Comparison of ENCODE assay signal across 25 cellular contexts in the genomic region with DNA sequence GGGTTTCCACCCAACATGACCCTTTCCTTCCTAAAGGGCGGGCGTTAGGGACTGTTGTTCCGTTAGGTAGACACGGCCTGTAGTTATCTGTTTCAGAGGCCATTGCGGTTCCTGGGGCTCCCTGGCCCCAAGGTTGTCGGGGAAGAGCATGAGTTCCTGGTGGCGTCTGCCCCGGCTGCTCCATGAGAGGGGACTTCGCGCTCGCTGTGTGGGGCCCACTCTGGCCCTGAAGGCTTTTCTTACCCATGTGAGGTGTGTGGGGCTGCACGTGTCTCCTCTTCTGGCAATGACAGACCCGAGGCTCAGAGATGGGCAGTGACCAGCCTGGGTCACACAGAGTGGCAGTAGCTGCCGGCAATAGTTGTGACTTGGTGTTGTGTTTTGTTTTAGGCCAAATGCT. TPM values are rescaled to one million over a fixed set of nuclear protein-coding genes. Genes with fewer than 3 reads are reported as not detected.
DNase-seq lines count a peak whose midpoint lies in the region; ATAC-seq, FAIRE-seq and TF ChIP-seq lines count a peak whose summit lies in the region.
"Had no signal": no experiment of that assay in that cellular context is flagged by ENCODE, and none has a peak within 500 bp of the region (broad histone marks: within the 10 kb centered on the region; RNA-seq: fewer than 3 reads in every experiment).

No MANE protein-coding gene starts in this region.

- peak overlapping the region; percentile 38 for H3K27ac ChIP-seq in layer of hippocampus (ENCODE audit: low read depth, low read length)
- H3K27ac ChIP-seq in spleen = peak overlapping the region in 6 of 8 donors; percentile 22 to 86 (median 72)
- H3K27ac ChIP-seq: prostate gland had no signal

- H3K27me3 Mint-ChIP-seq in activated T-cell treated with anti-CD3 and anti-CD28 coated beads, Interleukin-2, amount 50 U/mL, for 24 hours = no peaks in the 10 kb centered on the region
- no peaks in the 10 kb centered on the region for H3K27me3 Mint-ChIP-seq in T-helper 17 cell
- H3K27me3 Mint-ChIP-seq: central memory CD8-positive, alpha-beta T cell had no signal

- H3K27me3 ChIP-seq in layer of hippocampus (ENCODE audit: control insufficient read depth, insufficient read depth, low read length) = no peaks in the 10 kb centered on the region
- no peaks in the 10 kb centered on the region for H3K27me3 ChIP-seq in spleen (replicated peaks in 1 of 7)
- H3K27me3 ChIP-seq: dorsolateral prefrontal cortex, tibial nerve had no signal

- H3K27ac Mint-ChIP-seq in activated T-cell treated with anti-CD3 and anti-CD28 coated beads, Interleukin-2, amount 50 U/mL, for 24 hours = peak overlapping the region; percentile 85
- peak overlapping the region; percentile 54 for H3K27ac Mint-ChIP-seq in T-helper 17 cell

- WGBS in spleen, 5 donors = 65 to 82% (median 74%) methylated on average over 9 to 14 of the region's 14 CpGs

- no peak for DNase-seq in activated T-cell treated with anti-CD3 and anti-CD28 coated beads, Interleukin-2, amount 50 U/mL, for 24 hours
- no peak for DNase-seq in activated T-cell treated with anti-CD3 and anti-CD28 coated beads for 4 hours
- no peak for DNase-seq in T-helper 17 cell
- peak; percentile 71 for DNase-seq in spleen
- DNase-seq in GM12891 (ENCODE audit: insufficient read length, low spot score) = no peak
- no peak for DNase-seq in DMS 273 treated with DMSO at 0.1 percent for 48 hours (lab: John Stamatoyannopoulos, UW)
- DNase-seq: 8988T; activated CD4-positive, alpha-beta T cell treated with anti-CD3 and anti-CD28 coated beads for 4 hours; activated CD8-positive, alpha-beta memory T cell treated with anti-CD3 and anti-CD28 coated beads, Interleukin-2, amount 50 U/mL, for 48 hours; activated gamma-delta T cell treated with Interleukin-2 at 50 U/mL for 16 hours; dorsolateral prefrontal cortex; left cardiac atrium; NCI-H1092 treated with DMSO at 0.1 percent for 48 hours; NCI-H2081 treated with DMSO at 0.1 percent for 48 hours; stimulated activated CD4-positive, alpha-beta T cell treated with anti-CD3 and anti-CD28 coated beads, Interleukin-2, amount 100 ng/mL, for 24 hours; stimulated activated naive CD4-positive, alpha-beta T cell had no signal

- no peak for ATAC-seq in T-helper 17 cell
- ATAC-seq in GM18861 (IDR thresholded peaks at IDR 0.05; ENCODE audit: unreplicated experiment) = no peak

- peaks cover 46% of the 10 kb centered on the region for H3K4me1 Mint-ChIP-seq in activated T-cell treated with anti-CD3 and anti-CD28 coated beads, Interleukin-2, amount 50 U/mL, for 24 hours (ENCODE audit: low read depth)
- H3K4me1 Mint-ChIP-seq in T-helper 17 cell = peaks cover 21% of the 10 kb centered on the region
- H3K4me1 Mint-ChIP-seq: neural crest cell had no signal

- FAIRE-seq in GM12891 (lab: Jason Lieb, UNC) = no peak
- FAIRE-seq: astrocyte, TTC549 had no signal

- no peak for TF ChIP-seq POLR2A in spleen (IDR thresholded peaks at IDR 0.05)
- TF ChIP-seq POLR2A in GM12891 (IDR thresholded peaks at IDR 0.05; ENCODE audit: low read depth, low read length) = no peak

- no peak overlapping the region for H3K4me3 ChIP-seq in spleen
- H3K4me3 ChIP-seq: dorsolateral prefrontal cortex, prostate gland, skin epidermis, tibial nerve had no signal

- intact Hi-C loops in spleen (cut with DNase I; ENCODE audit: low total_unique reads) = no loop called here

- peaks cover 0 to 96% (median 41%) of the 10 kb centered on the region in 6 donors for H3K36me3 ChIP-seq in spleen

- no peak for TF ChIP-seq CTCF in spleen (IDR thresholded peaks at IDR 0.05 in 8 of 11, conservative IDR thresholded peaks at IDR 0.05 in 3 of 11)

- H3K9me3 ChIP-seq in T-helper 17 cell (ENCODE audit: control insufficient read depth, low read length, poor library complexity, severe bottlenecking) (no peaks in the 10 kb centered on the region), spleen (no peaks in the 10 kb centered on the region)
- H3K9me3 ChIP-seq: prostate gland, tibial nerve had no signal

- H3K36me3 Mint-ChIP-seq in activated T-cell treated with anti-CD3 and anti-CD28 coated beads, Interleukin-2, amount 50 U/mL, for 24 hours (ENCODE audit: low read depth) = peaks cover 63% of the 10 kb centered on the region
- H3K36me3 Mint-ChIP-seq in T-helper 17 cell (ENCODE audit: low read depth) = peaks cover 4% of the 10 kb centered on the region

- peaks cover 9 to 91% (median 44%) of the 10 kb centered on the region in 6 donors for H3K4me1 ChIP-seq in spleen
- H3K4me1 ChIP-seq: prostate gland had no signal

- H3K4me3 Mint-ChIP-seq in activated T-cell treated with anti-CD3 and anti-CD28 coated beads, Interleukin-2, amount 50 U/mL, for 24 hours = no peak overlapping the region
- H3K4me3 Mint-ChIP-seq in T-helper 17 cell = no peak overlapping the region
- H3K4me3 Mint-ChIP-seq: central memory CD8-positive, alpha-beta T cell; neural crest cell had no signal

- no peaks in the 10 kb centered on the region for H3K9me3 Mint-ChIP-seq in activated T-cell treated with anti-CD3 and anti-CD28 coated beads, Interleukin-2, amount 50 U/mL, for 24 hours
- H3K9me3 Mint-ChIP-seq: central memory CD8-positive, alpha-beta T cell; neural crest cell had no signal

TF ChIP-seq in GM12891, 5 proteins besides CTCF, POLR2A, EP300 and RAD21:
- no peak for TF ChIP-seq POLR2AphosphoS5 (IDR thresholded peaks at IDR 0.05; ENCODE audit: low read depth, low read length)
- TF ChIP-seq SPI1 (IDR thresholded peaks at IDR 0.05; ENCODE audit: low read depth, low read length) = no peak
- no peak for TF ChIP-seq TAF1 (IDR thresholded peaks at IDR 0.05; ENCODE audit: low read depth, low read length)
- no peak for TF ChIP-seq PAX5 (IDR thresholded peaks at IDR 0.05; ENCODE audit: insufficient read depth, low read length, severe bottlenecking)
- no peak for TF ChIP-seq POU2F2 (IDR thresholded peaks at IDR 0.05; ENCODE audit: low read depth, low read length)

RNA-seq across cellular contexts. Expression of a gene that starts 9.1 kb away (rescaled TPM):
- total RNA-seq in T-helper 17 cell (10 to 100 TPM; 31.8 to 40.9 TPM), spleen (10 to 100 TPM; 22.6 to 32.2 (median 27.1) TPM)
- polyA plus RNA-seq in spleen = 10 to 100 TPM in 2 of 3 donors, 1 to 10 TPM in 1; 9.9 to 15.6 (median 10.8) TPM
- polyA plus RNA-seq in GM12891 (2012; ENCODE audit: low read depth, missing spikeins) = 5.1 TPM

RNA-seq across cellular contexts. Expression of a gene that starts 15.6 kb away (rescaled TPM):
- total RNA-seq in T-helper 17 cell (10 to 100 TPM; 45.8 to 47.1 TPM), spleen (10 to 100 TPM; 21.3 to 42.7 (median 32.7) TPM)
- 10 to 100 TPM; 17.6 to 29.6 (median 23.8) TPM for polyA plus RNA-seq in spleen
- 24.4 TPM for polyA plus RNA-seq in GM12891 (2012; ENCODE audit: low read depth, missing spikeins)
